Comparison of ENCODE assay signal across 8 cellular contexts in genomic region chr16:67110136-67110847, GRCh38. TPM values are rescaled to one million over a fixed set of nuclear protein-coding genes. Genes with fewer than 3 reads are reported as not detected.
A peak's percentile ranks its signal among the peaks of the same experiment; 100 is the strongest.
DNase-seq lines count a peak whose midpoint lies in the region; ATAC-seq and TF ChIP-seq lines count a peak whose summit lies in the region.

No MANE protein-coding gene starts in this region.

- POLR2A ChIA-PET in activated CD4-positive, alpha-beta T cell treated with anti-CD3 and anti-CD28 coated beads for 36 hours (lab: Charles Lee): interaction anchor here (0.5 to 0.6 kb wide), 2 partner anchors 36 to 103 kb away, joined by 3 to 5 read pairs; no protein-coding TSS in a partner anchor

- peaks cover 18% of the 10 kb centered on the region for H3K36me3 ChIP-seq in WERI-Rb-1
- no peaks in the 10 kb centered on the region for H3K36me3 ChIP-seq in rectal smooth muscle tissue (ENCODE audit: control insufficient read depth, insufficient read depth, low read length)

- no peaks in the 10 kb centered on the region for H3K4me1 ChIP-seq in rectal smooth muscle tissue (ENCODE audit: control insufficient read depth, insufficient read depth, low read length)

- peak; percentile 2 for ATAC-seq in activated CD4-positive, alpha-beta T cell treated with anti-CD3 and anti-CD28 coated beads for 36 hours
- peak; percentile 19 for ATAC-seq in HG03342 (IDR thresholded peaks at IDR 0.05; ENCODE audit: unreplicated experiment)
- ATAC-seq in GM21737 (IDR thresholded peaks at IDR 0.05; ENCODE audit: unreplicated experiment): no peak

- no peaks in the 10 kb centered on the region for H3K9me3 ChIP-seq in WERI-Rb-1 (ENCODE audit: severe bottlenecking)

- H3K4me3 Mint-ChIP-seq in activated CD4-positive, alpha-beta T cell treated with anti-CD3 and anti-CD28 coated beads for 36 hours: peak overlapping the region; percentile 94
- peak overlapping the region; percentile 99 for H3K4me3 Mint-ChIP-seq in glutamatergic neuron (ENCODE audit: unreplicated experiment)

- intact Hi-C loops in activated CD4-positive, alpha-beta T cell treated with anti-CD3 and anti-CD28 coated beads for 36 hours (cut with DNase I, micrococcal nuclease): no loop called here

- no peaks in the 10 kb centered on the region for H3K9me3 Mint-ChIP-seq in activated CD4-positive, alpha-beta T cell treated with anti-CD3 and anti-CD28 coated beads for 36 hours (ENCODE audit: low read depth)
- H3K9me3 Mint-ChIP-seq in glutamatergic neuron (ENCODE audit: unreplicated experiment): peaks cover 8% of the 10 kb centered on the region

- TF ChIP-seq CTCF in WERI-Rb-1 (IDR thresholded peaks at IDR 0.05; ENCODE audit: low read depth, low read length) (no peak), glutamatergic neuron (IDR thresholded peaks at IDR 0.05; ENCODE audit: partially characterized antibody, unreplicated experiment) (no peak)

- no peak for DNase-seq in activated CD4-positive, alpha-beta T cell treated with anti-CD3 and anti-CD28 coated beads for 36 hours
- DNase-seq in activated CD4-positive, alpha-beta T cell treated with anti-CD3 and anti-CD28 coated beads for 1 hour: no peak
- no peak for DNase-seq in WERI-Rb-1
- DNase-seq in glutamatergic neuron: no peak
- no peak for DNase-seq in NCI-H2171 (lab: John Stamatoyannopoulos, UW)

- H3K27me3 Mint-ChIP-seq in activated CD4-positive, alpha-beta T cell treated with anti-CD3 and anti-CD28 coated beads for 36 hours: no peaks in the 10 kb centered on the region
- H3K27me3 Mint-ChIP-seq in glutamatergic neuron (ENCODE audit: unreplicated experiment): peaks cover 10% of the 10 kb centered on the region

- peaks cover 31% of the 10 kb centered on the region for H3K4me1 Mint-ChIP-seq in activated CD4-positive, alpha-beta T cell treated with anti-CD3 and anti-CD28 coated beads for 36 hours
- peaks cover 1% of the 10 kb centered on the region for H3K4me1 Mint-ChIP-seq in glutamatergic neuron (ENCODE audit: low read depth, unreplicated experiment)

- H3K27ac ChIP-seq in WERI-Rb-1: peak overlapping the region; percentile 74
- H3K27ac ChIP-seq in rectal smooth muscle tissue (ENCODE audit: low read depth, low read length): peak overlapping the region; percentile 75

- H3K4me3 ChIP-seq in WERI-Rb-1 (ENCODE audit: low read depth, low read length) (peak overlapping the region; percentile 74), rectal smooth muscle tissue (ENCODE audit: low read length) (peak overlapping the region; percentile 82)

- H3K27ac Mint-ChIP-seq in activated CD4-positive, alpha-beta T cell treated with anti-CD3 and anti-CD28 coated beads for 36 hours: peak overlapping the region; percentile 39
- peak overlapping the region; percentile 87 for H3K27ac Mint-ChIP-seq in glutamatergic neuron (ENCODE audit: unreplicated experiment)

- peaks cover 7% of the 10 kb centered on the region for H3K36me3 Mint-ChIP-seq in activated CD4-positive, alpha-beta T cell treated with anti-CD3 and anti-CD28 coated beads for 36 hours (ENCODE audit: low read depth)
- no peaks in the 10 kb centered on the region for H3K36me3 Mint-ChIP-seq in glutamatergic neuron (ENCODE audit: unreplicated experiment)

- H3K27me3 ChIP-seq in WERI-Rb-1 (ENCODE audit: insufficient read depth, low read depth, severe bottlenecking) (no peaks in the 10 kb centered on the region), rectal smooth muscle tissue (ENCODE audit: control insufficient read depth, insufficient read depth, low read length) (no peaks in the 10 kb centered on the region)

- peak overlapping the region; percentile 74 for H3K9ac ChIP-seq in rectal smooth muscle tissue (ENCODE audit: low read length)

- CTCF ChIA-PET in activated CD4-positive, alpha-beta T cell treated with anti-CD3 and anti-CD28 coated beads for 36 hours (lab: Charles Lee): interaction anchor here (0.7 to 2.0 kb wide), 6 partner anchors 9 to 92 kb away, joined by 3 to 5 read pairs (median 4); no protein-coding TSS in a partner anchor

RNA-seq across cellular contexts. Expression of gene PHAF1, which starts 0.6 kb away (rescaled TPM):
- total RNA-seq in activated CD4-positive, alpha-beta T cell treated with anti-CD3 and anti-CD28 coated beads for 36 hours: 10 to 100 TPM; 12.7 to 14.0 TPM
- total RNA-seq in glutamatergic neuron (ENCODE audit: unreplicated experiment): 27.1 TPM

RNA-seq across cellular contexts. Expression of gene B3GNT9, which starts 40.5 kb away (rescaled TPM):
- 1 to 10 TPM; 2.3 to 3.0 TPM for total RNA-seq in activated CD4-positive, alpha-beta T cell treated with anti-CD3 and anti-CD28 coated beads for 36 hours
- 1.0 TPM for total RNA-seq in glutamatergic neuron (ENCODE audit: unreplicated experiment)

RNA-seq across cellular contexts. Expression of gene TRADD, which starts 49.4 kb away (rescaled TPM):
- total RNA-seq in activated CD4-positive, alpha-beta T cell treated with anti-CD3 and anti-CD28 coated beads for 36 hours: 10 to 100 TPM; 22.0 to 34.0 TPM
- total RNA-seq in glutamatergic neuron (ENCODE audit: unreplicated experiment): 1.0 TPM

RNA-seq across cellular contexts. Expression of gene FBXL8, which starts 49.5 kb away (rescaled TPM):
- total RNA-seq in activated CD4-positive, alpha-beta T cell treated with anti-CD3 and anti-CD28 coated beads for 36 hours: 10 to 100 TPM; 15.5 to 21.0 TPM
- total RNA-seq in glutamatergic neuron (ENCODE audit: unreplicated experiment): 3.1 TPM

RNA-seq across cellular contexts. Expression of gene HSF4, which starts 54.3 kb away (rescaled TPM):
- total RNA-seq in activated CD4-positive, alpha-beta T cell treated with anti-CD3 and anti-CD28 coated beads for 36 hours: 10 to 100 TPM; 15.7 to 20.7 TPM
- 7.2 TPM for total RNA-seq in glutamatergic neuron (ENCODE audit: unreplicated experiment)

Comparison
In these comparisons a context has a peak if more than half of its experiments do, and no peak if none do; other contexts are left out.
1. RNA of gene TRADD, which starts 49.4 kb away (total RNA-seq): 22.0 to 34.0 TPM in activated CD4-positive, alpha-beta T cell treated with anti-CD3 and anti-CD28 coated beads for 36 hours; 1.0 TPM in glutamatergic neuron (single experiment); every median in the first group is over 10 times any median in the second.